15 cellular contexts compared by ENCODE assay signal in the genomic region with DNA sequence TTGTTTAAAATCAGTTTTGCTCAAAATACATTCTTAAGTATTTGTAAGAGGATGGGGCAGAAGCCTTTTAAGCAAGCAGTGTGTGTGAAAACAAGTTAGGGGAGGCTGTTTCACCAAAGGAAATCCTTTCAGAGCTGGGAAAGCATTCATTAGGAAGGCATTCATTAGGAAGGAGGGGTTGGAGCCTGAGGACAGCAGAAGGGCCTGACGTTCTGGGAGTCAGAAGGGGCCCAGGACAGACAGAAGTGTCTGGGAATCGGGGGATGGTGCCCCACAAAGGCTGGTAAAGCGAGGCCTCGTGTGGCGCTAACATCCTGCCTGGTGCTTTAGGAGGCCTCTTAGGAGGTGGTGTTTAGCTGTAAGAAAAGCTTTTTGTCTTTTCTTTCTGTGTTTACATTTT.
DNase-seq lines count a peak whose midpoint lies in the region; ATAC-seq and TF ChIP-seq lines count a peak whose summit lies in the region.
"Had no signal": no experiment of that assay in that cellular context is flagged by ENCODE, and none has a peak within 500 bp of the region (broad histone marks: within the 10 kb centered on the region; RNA-seq: fewer than 3 reads in every experiment).

No MANE protein-coding gene starts in this region.

- H3K4me3 ChIP-seq in SJSA1 (peak overlapping the region; percentile 16), fibroblast of lung (replicated peaks in 1 of 4; ENCODE audit: control extremely low read depth in 1 of 4, insufficient read depth in 1 of 4, low read depth in 3 of 4, low read length in 4 of 4) (no peak overlapping the region), muscle layer of duodenum (ENCODE audit: low read depth in 1 of 2, low read length in 2 of 2) (no peak overlapping the region), upper lobe of left lung (no peak overlapping the region)
- H3K4me3 ChIP-seq: testis had no signal

- no peak for TF ChIP-seq EP300 in upper lobe of left lung (IDR thresholded peaks at IDR 0.05)

- H2AFZ ChIP-seq in fibroblast of lung (ENCODE audit: low read length), result no peak overlapping the region

- H3K27ac ChIP-seq in SJSA1, result peak overlapping the region; percentile 95
- peak overlapping the region; percentile 14 for H3K27ac ChIP-seq in fibroblast of lung (ENCODE audit: insufficient read depth, low read length)
- H3K27ac ChIP-seq in muscle layer of duodenum (ENCODE audit: low read length), result peak overlapping the region; percentile 1
- peak overlapping the region; percentile 66 to 82 (median 72) for H3K27ac ChIP-seq in upper lobe of left lung
- H3K27ac ChIP-seq: C4-2B, testis had no signal

- TF ChIP-seq CTCF in fibroblast of lung (conservative IDR thresholded peaks at IDR 0.05 in 1 of 2, IDR thresholded peaks at IDR 0.05 in 1 of 2; ENCODE audit: low read depth in 1 of 2, low read length in 2 of 2) (no peak), upper lobe of left lung (IDR thresholded peaks at IDR 0.05) (no peak)

- no peak overlapping the region for H3K4me2 ChIP-seq in fibroblast of lung (ENCODE audit: extremely low read depth, insufficient read depth, low read length)

- DNase-seq in SJSA1 (ENCODE audit: low read depth in 1 of 2, low spot score in 2 of 2) (peak in 1 of 2 experiments; percentile 63), fibroblast of lung (ENCODE audit: low read depth in 2 of 2) (no peak), upper lobe of left lung (no peak)
- DNase-seq in activated naive CD4-positive, alpha-beta T cell (lab: John Stamatoyannopoulos, UW), result no peak
- DNase-seq in stimulated activated CD4-positive, alpha-beta T cell treated with anti-CD3 and anti-CD28 coated beads, Interleukin-2, amount 100 ng/mL, for 24 hours, result no peak
- no peak for DNase-seq in activated naive CD4-positive, alpha-beta T cell treated with anti-CD3 and anti-CD28 coated beads, Interleukin-2, amount 50 U/mL, for 72 hours (ENCODE audit: low spot score in 2 of 2)
- DNase-seq: activated CD4-positive, alpha-beta T cell treated with anti-CD3 and anti-CD28 coated beads, Interleukin-2, amount 50 U/mL, for 48 hours; amygdala; foreskin melanocyte; left colon; SHP77 treated with DMSO at 0.1 percent for 48 hours; stimulated activated CD4-positive, alpha-beta T cell treated with anti-CD3 and anti-CD28 coated beads, Interleukin-12 subunit alpha, Interleukin-12 subunit beta, amount 100 ng/mL, for 4 hours; testis had no signal

- H4K20me1 ChIP-seq in fibroblast of lung (ENCODE audit: control insufficient read depth, extremely low read depth, insufficient read depth, low read length), result no peaks in the 10 kb centered on the region

- H3K36me3 ChIP-seq in SJSA1 (no peaks in the 10 kb centered on the region), fibroblast of lung (ENCODE audit: control insufficient read depth, insufficient read depth, low read length) (no peaks in the 10 kb centered on the region), muscle layer of duodenum (ENCODE audit: control insufficient read depth in 1 of 2, insufficient read depth in 2 of 2, low read length in 2 of 2) (no peaks in the 10 kb centered on the region), upper lobe of left lung (no peaks in the 10 kb centered on the region)

- peaks cover 8 to 10% of the 10 kb centered on the region in 2 donors for H3K36me3 Mint-ChIP-seq in activated naive CD4-positive, alpha-beta T cell treated with anti-CD3 and anti-CD28 coated beads, Interleukin-2, amount 50 U/mL, for 72 hours

- H3K27ac Mint-ChIP-seq in activated naive CD4-positive, alpha-beta T cell treated with anti-CD3 and anti-CD28 coated beads, Interleukin-2, amount 50 U/mL, for 72 hours, result no peak overlapping the region

- H3K9me3 ChIP-seq in SJSA1 (replicated peaks) (peaks cover 5% of the 10 kb centered on the region), fibroblast of lung (ENCODE audit: control insufficient read depth, insufficient read depth, low read depth, low read length) (no peaks in the 10 kb centered on the region), muscle layer of duodenum (ENCODE audit: control insufficient read depth in 1 of 2, low read length in 2 of 2) (no peaks in the 10 kb centered on the region), upper lobe of left lung (peaks cover 0 to 3% (median 1%) of the 10 kb centered on the region in 4 donors)
- H3K9me3 ChIP-seq: testis had no signal

- peaks cover 63% of the 10 kb centered on the region for H3K4me1 ChIP-seq in SJSA1 (replicated peaks)
- peaks cover 5% of the 10 kb centered on the region for H3K4me1 ChIP-seq in fibroblast of lung (ENCODE audit: control insufficient read depth, extremely low read depth, insufficient read depth, low read length)
- no peaks in the 10 kb centered on the region for H3K4me1 ChIP-seq in muscle layer of duodenum (ENCODE audit: control insufficient read depth in 1 of 2, insufficient read depth in 2 of 2, low read length in 2 of 2)
- peaks cover 7 to 15% (median 10%) of the 10 kb centered on the region in 4 donors for H3K4me1 ChIP-seq in upper lobe of left lung
- H3K4me1 ChIP-seq: testis had no signal

- H3K9ac ChIP-seq in fibroblast of lung (ENCODE audit: insufficient read depth, low read length), result no peak overlapping the region

- TF ChIP-seq POLR2A in upper lobe of left lung (IDR thresholded peaks at IDR 0.05), result no peak

- H3K9me3 Mint-ChIP-seq in activated naive CD4-positive, alpha-beta T cell treated with anti-CD3 and anti-CD28 coated beads, Interleukin-2, amount 50 U/mL, for 72 hours, result peaks cover 13% of the 10 kb centered on the region in 2 donors

- no peaks in the 10 kb centered on the region for H3K79me2 ChIP-seq in fibroblast of lung (ENCODE audit: control insufficient read depth, insufficient read depth, low read length)

- ATAC-seq in upper lobe of left lung (ENCODE audit: low FRiP score in 2 of 2), result no peak
- no peak for ATAC-seq in activated naive CD4-positive, alpha-beta T cell treated with anti-CD3 and anti-CD28 coated beads, Interleukin-2, amount 50 U/mL, for 72 hours
- ATAC-seq: left colon had no signal

- WGBS in upper lobe of left lung, 2 donors, result 52 to 60% methylated on average over 5 of the region's 5 CpGs

- H3K27me3 ChIP-seq in SJSA1 (replicated peaks), result no peaks in the 10 kb centered on the region
- H3K27me3 ChIP-seq in fibroblast of lung (ENCODE audit: control insufficient read depth, insufficient read depth, low read length), result no peaks in the 10 kb centered on the region
- no peaks in the 10 kb centered on the region for H3K27me3 ChIP-seq in muscle layer of duodenum (ENCODE audit: low read depth, low read length)
- H3K27me3 ChIP-seq in upper lobe of left lung, result no peaks in the 10 kb centered on the region
- H3K27me3 ChIP-seq: testis had no signal

Comparison
In these comparisons a context has a peak if more than half of its experiments do, and no peak if none do; other contexts are left out.
1. H3K27ac ChIP-seq: peak in every context shown above with its lines; median percentile 95 in SJSA1; 72 in upper lobe of left lung; 14 in fibroblast of lung; 1 in muscle layer of duodenum.